ENCODE assay signal across 8 cellular contexts in the genomic region with DNA sequence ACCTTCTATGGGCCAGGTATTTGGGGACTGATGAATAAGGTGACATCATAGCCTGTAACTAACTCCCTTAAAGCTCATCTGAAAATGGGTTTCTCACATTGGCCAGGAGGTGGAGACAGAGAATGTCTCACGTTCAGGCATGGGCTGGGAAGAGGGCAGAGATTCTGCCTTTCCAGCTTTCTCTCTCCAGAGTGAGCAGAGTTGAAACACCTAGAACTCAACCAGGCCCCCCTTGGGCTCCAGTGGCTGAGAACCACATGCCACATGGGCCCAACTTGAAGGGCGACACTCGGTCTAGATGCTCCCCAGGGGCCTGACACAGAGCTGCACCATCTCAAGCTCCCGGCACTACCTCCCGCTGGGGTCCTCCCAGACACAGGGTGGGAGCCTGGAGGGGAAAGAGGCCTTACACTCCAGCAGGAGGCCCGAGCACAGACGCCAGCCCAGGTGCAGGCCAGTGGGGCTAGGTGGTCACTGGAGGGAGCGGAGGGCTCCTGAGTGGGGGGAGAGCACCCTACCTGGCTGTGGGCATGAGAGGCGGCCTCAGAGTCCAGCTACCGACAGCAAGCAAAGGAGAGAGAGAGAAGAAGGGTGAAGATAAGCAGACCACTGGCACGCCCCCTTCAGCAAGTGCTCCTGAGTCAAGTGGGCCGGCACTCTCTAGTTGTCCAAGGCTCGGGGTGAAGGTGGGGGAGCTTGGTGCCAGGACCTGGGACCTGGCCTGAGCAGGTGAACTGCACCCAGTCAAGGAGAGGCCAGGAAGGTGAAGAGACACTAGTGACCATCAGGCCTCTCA. TPM values are rescaled to one million over a fixed set of nuclear protein-coding genes. Genes with fewer than 3 reads are reported as not detected.
A peak's percentile ranks its signal among the peaks of the same experiment; 100 is the strongest.
DNase-seq lines count a peak whose midpoint lies in the region; ATAC-seq and TF ChIP-seq lines count a peak whose summit lies in the region.

No MANE protein-coding gene starts in this region.

- H3K4me2 ChIP-seq in osteoblast (ENCODE audit: insufficient read depth, low read length), result no peak overlapping the region

- H3K27ac ChIP-seq in foreskin keratinocyte (no peak overlapping the region), osteoblast (ENCODE audit: low read depth, low read length) (no peak overlapping the region)

- ATAC-seq in HG02798 (IDR thresholded peaks at IDR 0.05; ENCODE audit: poor library complexity, unreplicated experiment), result peak; percentile 48
- peak; percentile 76 for ATAC-seq in foreskin keratinocyte
- no peak for ATAC-seq in GM18519 (IDR thresholded peaks at IDR 0.05; ENCODE audit: low FRiP score, unreplicated experiment)

- peaks cover 8% of the 10 kb centered on the region for H3K36me3 ChIP-seq in osteoblast (ENCODE audit: insufficient read depth, low read length)

- H3K4me1 ChIP-seq in foreskin keratinocyte (no peaks in the 10 kb centered on the region), osteoblast (ENCODE audit: insufficient read depth, low read length) (no peaks in the 10 kb centered on the region)

- H4K20me1 ChIP-seq in osteoblast (ENCODE audit: insufficient read depth, low read length), result peaks cover 27% of the 10 kb centered on the region

- H3K27me3 ChIP-seq in foreskin keratinocyte (no peaks in the 10 kb centered on the region), osteoblast (ENCODE audit: insufficient read depth, low read length) (no peaks in the 10 kb centered on the region)

- no peak overlapping the region for H3K4me3 ChIP-seq in osteoblast (ENCODE audit: insufficient read depth, low read length)

- H3K79me2 ChIP-seq in osteoblast (ENCODE audit: insufficient read depth, low read length), result peaks cover 8% of the 10 kb centered on the region

- H2AFZ ChIP-seq in osteoblast (ENCODE audit: low read length), result no peak overlapping the region

- peak; percentile 77 for DNase-seq in Daoy (ENCODE audit: low read depth)
- DNase-seq in NCI-H446 treated with DMSO at 0.1 percent for 48 hours (lab: John Stamatoyannopoulos, UW), result peak; percentile 13
- peak; percentile 53 for DNase-seq in activated CD4-positive, alpha-beta memory T cell treated with anti-CD3 and anti-CD28 coated beads, Interleukin-2, amount 10 ng/mL, durations not matched to agents 7 days and 5 days
- DNase-seq in foreskin keratinocyte, result peak in 1 of 2 donors; percentile 63
- DNase-seq in osteoblast (ENCODE audit: insufficient read length, low spot score, missing footprints), result peak; percentile 96
- no peak for DNase-seq in cortex of kidney (lab: John Stamatoyannopoulos, UW)

- no peaks in the 10 kb centered on the region for H3K9me3 Mint-ChIP-seq in activated CD4-positive, alpha-beta memory T cell treated with anti-CD3 and anti-CD28 coated beads, Interleukin-2, amount 10 ng/mL, durations not matched to agents 7 days and 5 days

- no peak overlapping the region for H3K27ac Mint-ChIP-seq in activated CD4-positive, alpha-beta memory T cell treated with anti-CD3 and anti-CD28 coated beads, Interleukin-2, amount 10 ng/mL, durations not matched to agents 7 days and 5 days

- H3K4me3 Mint-ChIP-seq in activated CD4-positive, alpha-beta memory T cell treated with anti-CD3 and anti-CD28 coated beads, Interleukin-2, amount 10 ng/mL, durations not matched to agents 7 days and 5 days, result no peak overlapping the region

- POLR2A ChIA-PET in activated CD4-positive, alpha-beta memory T cell treated with anti-CD3 and anti-CD28 coated beads, Interleukin-2, amount 10 ng/mL, durations not matched to agents 7 days and 5 days (lab: Charles Lee), result interaction anchor here (0.7 to 3.8 kb wide), 9 partner anchors 14 to 173 kb away, joined by 3 to 57 read pairs (median 5); a partner anchor contains a TSS

- H3K4me1 Mint-ChIP-seq in activated CD4-positive, alpha-beta memory T cell treated with anti-CD3 and anti-CD28 coated beads, Interleukin-2, amount 10 ng/mL, durations not matched to agents 7 days and 5 days, result peaks cover 8% of the 10 kb centered on the region

- CTCF ChIA-PET in activated CD4-positive, alpha-beta memory T cell treated with anti-CD3 and anti-CD28 coated beads, Interleukin-2, amount 10 ng/mL, durations not matched to agents 7 days and 5 days (lab: Charles Lee), result interaction anchor here (0.5 to 4.6 kb wide), 36 partner anchors 9 to 707 kb away, joined by 3 to 286 read pairs (median 4); a partner anchor contains a TSS

- peak; percentile 93 for TF ChIP-seq CTCF in foreskin keratinocyte (conservative IDR thresholded peaks at IDR 0.05)
- TF ChIP-seq CTCF in osteoblast (IDR thresholded peaks at IDR 0.05; ENCODE audit: extremely low read depth, low read depth, low read length), result peak; percentile 83

- no peaks in the 10 kb centered on the region for H3K9me3 ChIP-seq in osteoblast (ENCODE audit: low read depth, low read length)

- peaks cover 17% of the 10 kb centered on the region for H3K36me3 Mint-ChIP-seq in activated CD4-positive, alpha-beta memory T cell treated with anti-CD3 and anti-CD28 coated beads, Interleukin-2, amount 10 ng/mL, durations not matched to agents 7 days and 5 days (ENCODE audit: low read depth)

- H3K27me3 Mint-ChIP-seq in activated CD4-positive, alpha-beta memory T cell treated with anti-CD3 and anti-CD28 coated beads, Interleukin-2, amount 10 ng/mL, durations not matched to agents 7 days and 5 days, result no peaks in the 10 kb centered on the region

RNA-seq across cellular contexts. Expression of a gene that starts 55.9 kb away (rescaled TPM):
- total RNA-seq in Daoy (2014; rRNA removed; shearing (Covaris generic)), result 11.9 and 20.1 TPM in 2 replicates
- total RNA-seq in activated CD4-positive, alpha-beta memory T cell treated with anti-CD3 and anti-CD28 coated beads, Interleukin-2, amount 10 ng/mL, durations not matched to agents 7 days and 5 days, result 100 to 1,000 TPM in 1 of 2 experiments, 10 to 100 TPM in 1; 92.6 to 100 TPM
- total RNA-seq in foreskin keratinocyte (56.2 and 67.4 TPM in 2 replicates), osteoblast (28.6 and 39.8 TPM in 2 replicates)
- polyA plus RNA-seq in foreskin keratinocyte, result 43.6 and 47.5 TPM in 2 replicates
